ENCODE assay signal across 14 cellular contexts in the genomic region with DNA sequence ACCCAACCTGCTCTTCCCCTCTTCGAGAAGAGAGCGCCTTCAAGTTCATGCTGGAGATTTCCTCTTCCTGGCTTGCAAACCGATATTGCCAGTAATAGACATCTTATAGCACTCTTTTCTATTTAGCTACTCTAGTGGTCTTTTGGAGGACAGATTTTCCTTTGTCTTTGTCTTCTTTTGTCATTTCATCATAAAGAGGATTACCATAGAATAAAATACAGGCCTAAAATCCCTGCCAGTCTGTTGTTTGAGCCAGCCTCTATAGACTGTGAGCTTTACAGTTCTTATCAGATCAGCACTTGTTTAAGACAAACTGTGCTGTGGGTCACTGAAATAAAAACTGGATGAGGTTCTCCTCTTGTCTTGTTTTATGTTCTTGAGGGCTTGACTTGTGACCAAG.
"Had no signal": no experiment of that assay in that cellular context is flagged by ENCODE, and none has a peak within 500 bp of the region (broad histone marks: within the 10 kb centered on the region; RNA-seq: fewer than 3 reads in every experiment).

No MANE protein-coding gene starts in this region.

- H3K27ac Mint-ChIP-seq: naive thymus-derived CD8-positive, alpha-beta T cell; type B pancreatic cell had no signal

- ATAC-seq: heart left ventricle; naive thymus-derived CD8-positive, alpha-beta T cell; pancreas; right cardiac atrium had no signal

- H3K27me3 ChIP-seq: heart left ventricle, pancreas had no signal

- H3K4me3 Mint-ChIP-seq: naive thymus-derived CD8-positive, alpha-beta T cell; type B pancreatic cell had no signal

- H3K4me1 ChIP-seq: heart left ventricle, pancreas had no signal

- H3K9me3 Mint-ChIP-seq: type B pancreatic cell had no signal

- H3K4me1 Mint-ChIP-seq: naive thymus-derived CD8-positive, alpha-beta T cell had no signal

- H3K36me3 ChIP-seq: heart left ventricle, pancreas had no signal

- DNase-seq: effector CD4-positive, alpha-beta T cell; heart left ventricle; hypothalamus; mammary epithelial cell; naive thymus-derived CD8-positive, alpha-beta T cell; occipital lobe; pancreas; right cardiac atrium; small intestine; stimulated activated CD4-positive, alpha-beta T cell treated with anti-CD3 and anti-CD28 coated beads, Interleukin-2, amount 100 ng/mL, for 48 hours; stimulated activated naive CD4-positive, alpha-beta T cell treated with Interleukin-2 at 50 U/mL for 16 hours had no signal

- H3K27me3 Mint-ChIP-seq: naive thymus-derived CD8-positive, alpha-beta T cell; progenitor cell of endocrine pancreas; type B pancreatic cell had no signal

- H3K36me3 Mint-ChIP-seq: naive thymus-derived CD8-positive, alpha-beta T cell; type B pancreatic cell had no signal

- H3K27ac ChIP-seq: coronary artery, heart left ventricle, pancreas had no signal

- H3K9me3 ChIP-seq: heart left ventricle, pancreas had no signal

- H3K4me3 ChIP-seq: coronary artery, heart left ventricle, pancreas had no signal
